ENCODE assay signal across 10 cellular contexts in genomic region chr2:39516347-39517101, GRCh38.
A peak's percentile ranks its signal among the peaks of the same experiment; 100 is the strongest.
DNase-seq lines count a peak whose midpoint lies in the region; ATAC-seq and TF ChIP-seq lines count a peak whose summit lies in the region.
"Had no signal": no experiment of that assay in that cellular context is flagged by ENCODE, and none has a peak within 500 bp of the region (broad histone marks: within the 10 kb centered on the region; RNA-seq: fewer than 3 reads in every experiment).

No MANE protein-coding gene starts in this region.

- H3K4me1 Mint-ChIP-seq in neural progenitor cell = peaks cover 63% of the 10 kb centered on the region
- peaks cover 44% of the 10 kb centered on the region for H3K4me1 Mint-ChIP-seq in activated T-helper 2 cell treated with anti-CD3 and anti-CD28 coated beads, Interferon-gamma antibody, Interleukin-2, Interleukin-4, amounts not matched to agents 10 μg/mL and 5 μg/mL and 100 μg/mL, durations not matched to agents 14 hours and 24 hours and 36 hours (ENCODE audit: low read depth)

- peak in 1 of 4 experiments; percentile 6 for TF ChIP-seq CTCF in gastroesophageal sphincter (IDR thresholded peaks at IDR 0.05)
- TF ChIP-seq CTCF in neural progenitor cell (IDR thresholded peaks at IDR 0.05) = peak; percentile 35

- peak overlapping the region in 3 of 4 donors; percentile 58 to 69 (median 63) for H3K27ac ChIP-seq in gastroesophageal sphincter
- H3K27ac ChIP-seq in neural progenitor cell = no peak overlapping the region
- H3K27ac ChIP-seq in effector memory CD4-positive, alpha-beta T cell (ENCODE audit: insufficient read depth, low read length, poor library complexity, severe bottlenecking) = no peak overlapping the region

- H3K36me3 ChIP-seq in gastroesophageal sphincter (no peaks in the 10 kb centered on the region), neural progenitor cell (no peaks in the 10 kb centered on the region)
- H3K36me3 ChIP-seq in effector memory CD4-positive, alpha-beta T cell (ENCODE audit: control insufficient read depth, insufficient read depth, low read length) = no peaks in the 10 kb centered on the region

- peaks cover 14% of the 10 kb centered on the region for H3K36me3 Mint-ChIP-seq in neural progenitor cell
- H3K36me3 Mint-ChIP-seq in activated T-helper 2 cell treated with anti-CD3 and anti-CD28 coated beads, Interferon-gamma antibody, Interleukin-2, Interleukin-4, amounts not matched to agents 10 μg/mL and 5 μg/mL and 100 μg/mL, durations not matched to agents 14 hours and 24 hours and 36 hours (ENCODE audit: low read depth) = no peaks in the 10 kb centered on the region

- WGBS in gastroesophageal sphincter (ENCODE audit: low coverage in 1 of 2), 2 donors = 47 to 58% methylated on average over 4 to 5 of the region's 8 CpGs

- no peaks in the 10 kb centered on the region for H3K27me3 ChIP-seq in gastroesophageal sphincter
- no peaks in the 10 kb centered on the region for H3K27me3 ChIP-seq in neural progenitor cell
- H3K27me3 ChIP-seq in effector memory CD4-positive, alpha-beta T cell (replicated peaks; ENCODE audit: control insufficient read depth, insufficient read depth, low read length, poor library complexity, severe bottlenecking) = no peaks in the 10 kb centered on the region

- H3K4me3 ChIP-seq in gastroesophageal sphincter (no peak overlapping the region), neural progenitor cell (no peak overlapping the region)
- H3K4me3 ChIP-seq in effector memory CD4-positive, alpha-beta T cell (ENCODE audit: insufficient read depth, low read depth, low read length, poor library complexity, severe bottlenecking) = no peak overlapping the region

- H3K4me3 Mint-ChIP-seq in neural progenitor cell = peak overlapping the region; percentile 48
- no peak overlapping the region for H3K4me3 Mint-ChIP-seq in activated T-helper 2 cell treated with anti-CD3 and anti-CD28 coated beads, Interferon-gamma antibody, Interleukin-2, Interleukin-4, amounts not matched to agents 10 μg/mL and 5 μg/mL and 100 μg/mL, durations not matched to agents 14 hours and 24 hours and 36 hours (ENCODE audit: low read depth)

- no peaks in the 10 kb centered on the region for H3K79me2 ChIP-seq in neural progenitor cell (ENCODE audit: low read depth)

- peak overlapping the region; percentile 55 for H3K4me2 ChIP-seq in neural progenitor cell

- H4K20me1 ChIP-seq in neural progenitor cell (ENCODE audit: low read depth) = no peaks in the 10 kb centered on the region

- DNase-seq in D341Med (ENCODE audit: low spot score) = peak; percentile 48
- DNase-seq in neural progenitor cell (ENCODE audit: low spot score) = peak; percentile 52
- no peak for DNase-seq in activated T-helper 2 cell treated with anti-CD3 and anti-CD28 coated beads, Interferon-gamma antibody, Interleukin-2, Interleukin-4, amounts not matched to agents 10 μg/mL and 5 μg/mL and 100 μg/mL, durations not matched to agents 14 hours and 24 hours and 36 hours (ENCODE audit: low spot score)
- DNase-seq in effector memory CD4-positive, alpha-beta T cell = no peak
- DNase-seq in erythroblast (lab: John Stamatoyannopoulos, UW) = no peak
- DNase-seq: Caco-2; stimulated activated CD4-positive, alpha-beta T cell treated with anti-CD3 and anti-CD28 coated beads, Interleukin-12 subunit alpha, Interleukin-12 subunit beta, amount 100 ng/mL, for 4 hours had no signal

- peaks cover 15% of the 10 kb centered on the region for H3F3A ChIP-seq in neural progenitor cell (ENCODE audit: low read depth)

- peak; percentile 79 for ATAC-seq in gastroesophageal sphincter
- ATAC-seq in HG02588 (IDR thresholded peaks at IDR 0.05; ENCODE audit: unreplicated experiment) = no peak

- peaks cover 9% of the 10 kb centered on the region for H3K27me3 Mint-ChIP-seq in neural progenitor cell (ENCODE audit: insufficient read depth, low read depth)
- no peaks in the 10 kb centered on the region for H3K27me3 Mint-ChIP-seq in activated T-helper 2 cell treated with anti-CD3 and anti-CD28 coated beads, Interferon-gamma antibody, Interleukin-2, Interleukin-4, amounts not matched to agents 10 μg/mL and 5 μg/mL and 100 μg/mL, durations not matched to agents 14 hours and 24 hours and 36 hours (ENCODE audit: low read depth)

- peaks cover 10 to 48% (median 38%) of the 10 kb centered on the region in 3 donors for H3K4me1 ChIP-seq in gastroesophageal sphincter
- H3K4me1 ChIP-seq in neural progenitor cell = peaks cover 31% of the 10 kb centered on the region
- H3K4me1 ChIP-seq in effector memory CD4-positive, alpha-beta T cell (ENCODE audit: control insufficient read depth, insufficient read depth, low read length, poor library complexity, severe bottlenecking) = no peaks in the 10 kb centered on the region

- no peak for TF ChIP-seq POLR2A in gastroesophageal sphincter (IDR thresholded peaks at IDR 0.05)
- TF ChIP-seq POLR2A in erythroblast (IDR thresholded peaks at IDR 0.05; ENCODE audit: low read length) = no peak

- H3K9ac ChIP-seq in neural progenitor cell = no peak overlapping the region

- intact Hi-C loops in activated T-helper 2 cell treated with anti-CD3 and anti-CD28 coated beads, Interferon-gamma antibody, Interleukin-2, Interleukin-4, amounts not matched to agents 10 μg/mL and 5 μg/mL and 100 μg/mL, durations not matched to agents 14 hours and 24 hours and 36 hours (cut with micrococcal nuclease) = loop anchor here (10.0 kb wide), 2 partner anchors 128 to 398 kb away; no protein-coding TSS in a partner anchor

- H3K9me3 ChIP-seq in gastroesophageal sphincter = no peaks in the 10 kb centered on the region
- no peaks in the 10 kb centered on the region for H3K9me3 ChIP-seq in neural progenitor cell (ENCODE audit: low read depth)
- H3K9me3 ChIP-seq in effector memory CD4-positive, alpha-beta T cell (ENCODE audit: control insufficient read depth, low read length) = no peaks in the 10 kb centered on the region

- H3K27ac Mint-ChIP-seq in neural progenitor cell = peak overlapping the region; percentile 78
- no peak overlapping the region for H3K27ac Mint-ChIP-seq in activated T-helper 2 cell treated with anti-CD3 and anti-CD28 coated beads, Interferon-gamma antibody, Interleukin-2, Interleukin-4, amounts not matched to agents 10 μg/mL and 5 μg/mL and 100 μg/mL, durations not matched to agents 14 hours and 24 hours and 36 hours

- TF ChIP-seq EP300 in gastroesophageal sphincter (IDR thresholded peaks at IDR 0.05) = no peak

- peak overlapping the region; percentile 12 for H2AFZ ChIP-seq in neural progenitor cell (replicated peaks)

- peaks cover 20% of the 10 kb centered on the region for H3K9me3 Mint-ChIP-seq in neural progenitor cell
- peaks cover 9% of the 10 kb centered on the region for H3K9me3 Mint-ChIP-seq in activated T-helper 2 cell treated with anti-CD3 and anti-CD28 coated beads, Interferon-gamma antibody, Interleukin-2, Interleukin-4, amounts not matched to agents 10 μg/mL and 5 μg/mL and 100 μg/mL, durations not matched to agents 14 hours and 24 hours and 36 hours

TF ChIP-seq in PFSK-1, 5 proteins besides CTCF, POLR2A, EP300 and RAD21:
- TF ChIP-seq SIN3A (IDR thresholded peaks at IDR 0.05; ENCODE audit: borderline replicate concordance, insufficient read depth, low read length) (peak; percentile 70; the same call in 1 of the 2 replicates), POLR2AphosphoS5 (IDR thresholded peaks at IDR 0.05; ENCODE audit: low read depth, low read length) (no peak), TAF1 (IDR thresholded peaks at IDR 0.05; ENCODE audit: borderline replicate concordance, insufficient read depth, low read length) (no peak), FOXP2 (optimal IDR thresholded peaks at IDR 0.05; ENCODE audit: borderline replicate concordance, extremely low read depth, extremely low read length, insufficient read depth) (no peak)
- TF ChIP-seq, protein P1, sequence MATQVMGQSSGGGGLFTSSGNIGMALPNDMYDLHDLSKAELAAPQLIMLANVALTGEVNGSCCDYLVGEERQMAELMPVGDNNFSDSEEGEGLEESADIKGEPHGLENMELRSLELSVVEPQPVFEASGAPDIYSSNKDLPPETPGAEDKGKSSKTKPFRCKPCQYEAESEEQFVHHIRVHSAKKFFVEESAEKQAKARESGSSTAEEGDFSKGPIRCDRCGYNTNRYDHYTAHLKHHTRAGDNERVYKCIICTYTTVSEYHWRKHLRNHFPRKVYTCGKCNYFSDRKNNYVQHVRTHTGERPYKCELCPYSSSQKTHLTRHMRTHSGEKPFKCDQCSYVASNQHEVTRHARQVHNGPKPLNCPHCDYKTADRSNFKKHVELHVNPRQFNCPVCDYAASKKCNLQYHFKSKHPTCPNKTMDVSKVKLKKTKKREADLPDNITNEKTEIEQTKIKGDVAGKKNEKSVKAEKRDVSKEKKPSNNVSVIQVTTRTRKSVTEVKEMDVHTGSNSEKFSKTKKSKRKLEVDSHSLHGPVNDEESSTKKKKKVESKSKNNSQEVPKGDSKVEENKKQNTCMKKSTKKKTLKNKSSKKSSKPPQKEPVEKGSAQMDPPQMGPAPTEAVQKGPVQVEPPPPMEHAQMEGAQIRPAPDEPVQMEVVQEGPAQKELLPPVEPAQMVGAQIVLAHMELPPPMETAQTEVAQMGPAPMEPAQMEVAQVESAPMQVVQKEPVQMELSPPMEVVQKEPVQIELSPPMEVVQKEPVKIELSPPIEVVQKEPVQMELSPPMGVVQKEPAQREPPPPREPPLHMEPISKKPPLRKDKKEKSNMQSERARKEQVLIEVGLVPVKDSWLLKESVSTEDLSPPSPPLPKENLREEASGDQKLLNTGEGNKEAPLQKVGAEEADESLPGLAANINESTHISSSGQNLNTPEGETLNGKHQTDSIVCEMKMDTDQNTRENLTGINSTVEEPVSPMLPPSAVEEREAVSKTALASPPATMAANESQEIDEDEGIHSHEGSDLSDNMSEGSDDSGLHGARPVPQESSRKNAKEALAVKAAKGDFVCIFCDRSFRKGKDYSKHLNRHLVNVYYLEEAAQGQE (IDR thresholded peaks at IDR 0.05; ENCODE audit: insufficient read depth in 1 of 2, low read depth in 2 of 2, low read length in 2 of 2) = no peak

Comparison
In these comparisons a context has a peak if more than half of its experiments do, and no peak if none do; other contexts are left out.
1. DNase-seq: peak in D341Med (single experiment) and neural progenitor cell (single experiment); none in activated T-helper 2 cell treated with anti-CD3 and anti-CD28 coated beads, Interferon-gamma antibody, Interleukin-2, Interleukin-4, amounts not matched to agents 10 μg/mL and 5 μg/mL and 100 μg/mL, durations not matched to agents 14 hours and 24 hours and 36 hours (single experiment), effector memory CD4-positive, alpha-beta T cell (0 of 3) and erythroblast (0 of 2).
2. H3K27ac ChIP-seq: peak in gastroesophageal sphincter (3 of 4); none in neural progenitor cell (single experiment) and effector memory CD4-positive, alpha-beta T cell (single experiment).